In the genomic region with DNA sequence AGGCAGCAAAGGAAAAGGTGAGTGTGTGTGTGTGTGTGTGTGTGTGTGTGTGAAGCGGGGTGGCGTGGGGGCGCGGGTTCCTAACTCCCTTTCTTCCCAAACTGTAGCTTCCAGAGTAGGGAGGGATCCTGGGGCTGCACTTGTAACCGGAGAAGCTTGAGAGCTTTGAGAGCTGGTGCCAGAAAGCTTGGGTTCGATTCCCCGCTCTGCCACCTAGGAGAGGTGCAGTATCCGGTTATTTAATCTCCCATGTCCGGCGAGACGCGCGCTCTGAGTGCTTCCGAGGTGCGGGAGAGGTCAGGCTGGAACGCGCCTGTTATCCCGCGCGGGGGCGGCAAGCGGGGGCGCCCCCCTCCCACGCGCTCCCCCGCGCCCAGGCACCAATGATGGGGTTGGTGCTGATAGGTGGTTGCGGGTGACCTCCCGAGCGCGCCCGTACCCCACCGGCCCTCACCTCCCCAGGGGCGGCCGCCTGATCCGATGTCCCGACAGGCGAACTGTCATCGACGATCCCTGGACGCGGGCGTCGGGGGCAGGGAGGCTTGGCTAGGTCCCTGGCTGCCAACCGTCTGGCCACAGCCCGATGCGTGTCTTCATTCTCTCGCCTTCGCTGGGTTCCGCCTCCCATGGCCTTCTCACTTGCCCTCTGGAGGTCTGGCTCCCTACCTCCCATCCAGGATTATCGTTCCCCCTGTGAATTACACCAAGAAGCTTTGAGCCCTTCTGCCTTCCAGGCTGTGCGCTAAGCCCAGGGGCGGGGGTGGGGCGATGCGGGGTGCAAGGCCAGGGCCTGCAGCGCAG, we compare ENCODE assay signal across 10 cellular contexts. TPM values are rescaled to one million over a fixed set of nuclear protein-coding genes. Genes with fewer than 3 reads are reported as not detected.
DNase-seq lines count a peak whose midpoint lies in the region; ATAC-seq and FAIRE-seq lines count a peak whose summit lies in the region.
"Had no signal": no experiment of that assay in that cellular context is flagged by ENCODE, and none has a peak within 500 bp of the region (broad histone marks: within the 10 kb centered on the region; RNA-seq: fewer than 3 reads in every experiment).

No MANE protein-coding gene starts in this region.

- H3K4me1 Mint-ChIP-seq in naive B cell = peaks cover 9 to 12% (median 9%) of the 10 kb centered on the region in 3 donors
- H3K4me1 Mint-ChIP-seq: CD4-positive, CD25-positive, alpha-beta regulatory T cell had no signal

- H3K36me3 Mint-ChIP-seq in naive B cell = no peaks in the 10 kb centered on the region
- H3K36me3 Mint-ChIP-seq: CD4-positive, CD25-positive, alpha-beta regulatory T cell had no signal

- H3K4me3 Mint-ChIP-seq in naive B cell = peak overlapping the region; percentile 77 to 91 (median 86)
- H3K4me3 Mint-ChIP-seq: CD4-positive, CD25-positive, alpha-beta regulatory T cell had no signal

- no peak for FAIRE-seq in RCC 7860 (lab: Jason Lieb, UNC)

- DNase-seq in Right ventricle myocardium inferior (ENCODE audit: missing footprints) (peak; percentile 69), cardiac septum (ENCODE audit: low spot score) (no peak), naive B cell (peak; percentile 19), DMS79 treated with DMSO at 0.1 percent for 48 hours (lab: John Stamatoyannopoulos, UW) (no peak), NCI-H1417 treated with DMSO at 0.1 percent for 48 hours (lab: John Stamatoyannopoulos, UW) (no peak), RCC 7860 (ENCODE audit: low spot score) (no peak)
- DNase-seq: CD4-positive, CD25-positive, alpha-beta regulatory T cell had no signal

- ATAC-seq in Right ventricle myocardium inferior = peak; percentile 26
- peak; percentile 33 for ATAC-seq in esophagus mucosa
- ATAC-seq in naive B cell (ENCODE audit: low read depth in 2 of 2) = peak; percentile 42 to 69
- ATAC-seq in GM21528 (IDR thresholded peaks at IDR 0.05; ENCODE audit: low FRiP score, unreplicated experiment) = no peak

- H3K9me3 Mint-ChIP-seq in naive B cell = no peaks in the 10 kb centered on the region
- H3K9me3 Mint-ChIP-seq: CD4-positive, CD25-positive, alpha-beta regulatory T cell had no signal

- H3K27ac Mint-ChIP-seq in naive B cell = peak overlapping the region in 2 of 6 donors; percentile 57 to 93
- H3K27ac Mint-ChIP-seq: CD4-positive, CD25-positive, alpha-beta regulatory T cell had no signal

- no peaks in the 10 kb centered on the region for H3K27me3 Mint-ChIP-seq in naive B cell

- intact Hi-C loops in Right ventricle myocardium inferior (cut with DNase I) (no loop called here), cardiac septum (cut with DNase I) (no loop called here)

RNA-seq across cellular contexts. Expression of gene RACGAP1, which starts 7.4 kb away (rescaled TPM):
- 7.3 TPM for total RNA-seq in Right ventricle myocardium inferior
- total RNA-seq in cardiac septum = 2.6 TPM
- total RNA-seq in esophagus mucosa = 47.6 TPM
- 1 to 10 TPM in 5 of 6 donors, not detected in 1; 4.7 to 9.0 (median 8.7) TPM for polyA plus RNA-seq in naive B cell (ENCODE audit: low read depth in 6 of 6)

RNA-seq across cellular contexts. Expression of gene ASIC1, which starts 24.7 kb away (rescaled TPM):
- total RNA-seq in Right ventricle myocardium inferior = 2.2 TPM
- 0.30 TPM for total RNA-seq in cardiac septum
- total RNA-seq in esophagus mucosa = 2.1 TPM
- polyA plus RNA-seq in naive B cell (ENCODE audit: low read depth in 6 of 6) = not detected

RNA-seq across cellular contexts. Expression of gene SMARCD1, which starts 52.4 kb away (rescaled TPM):
- total RNA-seq in Right ventricle myocardium inferior (20.1 TPM), cardiac septum (20.5 TPM), esophagus mucosa (28.8 TPM)
- 10 to 100 TPM; 13.1 to 28.1 (median 21.0) TPM for polyA plus RNA-seq in naive B cell (ENCODE audit: low read depth in 6 of 6)

RNA-seq across cellular contexts. Expression of gene AQP6, which starts 60.0 kb away (rescaled TPM):
- total RNA-seq in Right ventricle myocardium inferior = not detected
- not detected for total RNA-seq in cardiac septum
- not detected for total RNA-seq in esophagus mucosa
- polyA plus RNA-seq in naive B cell (ENCODE audit: low read depth in 6 of 6) = not detected
- total RNA-seq: CD4-positive, CD25-positive, alpha-beta regulatory T cell; glomerular endothelial cell had no signal
- polyA plus RNA-seq: CD4-positive, CD25-positive, alpha-beta regulatory T cell had no signal

Comparison
In these comparisons a context has a peak if more than half of its experiments do, and no peak if none do; other contexts are left out.
1. DNase-seq: peak in Right ventricle myocardium inferior (single experiment) and naive B cell (single experiment); none in cardiac septum (single experiment), DMS79 treated with DMSO at 0.1 percent for 48 hours (single experiment), NCI-H1417 treated with DMSO at 0.1 percent for 48 hours (single experiment) and RCC 7860 (single experiment).